In genomic region chr7:81638216-81638615, GRCh38 we compare ENCODE assay signal across 14 cellular contexts.
DNase-seq lines count a peak whose midpoint lies in the region; ATAC-seq, FAIRE-seq and TF ChIP-seq lines count a peak whose summit lies in the region.
"Had no signal": no experiment of that assay in that cellular context is flagged by ENCODE, and none has a peak within 500 bp of the region (broad histone marks: within the 10 kb centered on the region; RNA-seq: fewer than 3 reads in every experiment).

No MANE protein-coding gene starts in this region.

- H3K4me2 ChIP-seq in endothelial cell of umbilical vein (ENCODE audit: insufficient read depth, low read length), result no peak overlapping the region

- POLR2A ChIA-PET in endothelial cell of umbilical vein (lab: Charles Lee), result no interaction called here

- H3K36me3 ChIP-seq in endothelial cell of umbilical vein (ENCODE audit: control insufficient read depth in 2 of 2, extremely low read depth in 1 of 2, insufficient read depth in 2 of 2, low read length in 2 of 2), result no peaks in the 10 kb centered on the region
- H3K36me3 ChIP-seq: suprapubic skin had no signal

- intact Hi-C loops in endothelial cell of umbilical vein (cut with micrococcal nuclease), result no loop called here

- CTCF ChIA-PET in endothelial cell of umbilical vein (lab: Charles Lee), result no interaction called here

- H3K9me3 ChIP-seq in endothelial cell of umbilical vein (replicated peaks; ENCODE audit: control insufficient read depth, insufficient read depth, low read length), result no peaks in the 10 kb centered on the region
- H3K9me3 ChIP-seq: suprapubic skin had no signal

- no peak for TF ChIP-seq CTCF in endothelial cell of umbilical vein (IDR thresholded peaks at IDR 0.05; ENCODE audit: extremely low read depth in 1 of 2, insufficient read depth in 1 of 2, low read depth in 1 of 2, low read length in 2 of 2)

- no peaks in the 10 kb centered on the region for H3K9me1 ChIP-seq in endothelial cell of umbilical vein (replicated peaks; ENCODE audit: control insufficient read depth, extremely low read depth, insufficient read depth, low read length)

- FAIRE-seq in endothelial cell of umbilical vein (lab: Jason Lieb, UNC), result no peak
- FAIRE-seq: K562 had no signal

- H3K27me3 ChIP-seq in endothelial cell of umbilical vein (ENCODE audit: control insufficient read depth in 2 of 2, insufficient read depth in 2 of 2, low read length in 2 of 2), result no peaks in the 10 kb centered on the region
- H3K27me3 ChIP-seq: suprapubic skin had no signal

- H3K9ac ChIP-seq in endothelial cell of umbilical vein (replicated peaks; ENCODE audit: extremely low read depth, insufficient read depth, low read length), result no peak overlapping the region

- BruUV-seq in endothelial cell of umbilical vein (replicated peaks; lab: Mats Ljungman, UMichigan), result no TSS peak

- no peaks in the 10 kb centered on the region for H3K4me1 ChIP-seq in endothelial cell of umbilical vein (ENCODE audit: control insufficient read depth, extremely low read depth, insufficient read depth, low read length)
- H3K4me1 ChIP-seq: suprapubic skin had no signal

- no peak for TF ChIP-seq POLR2A in endothelial cell of umbilical vein (IDR thresholded peaks at IDR 0.05; ENCODE audit: low read depth, low read length)

- dilution Hi-C loops in endothelial cell of umbilical vein (cut with MboI; ENCODE audit: extremely low pct_ligation_motif_present, low sequenced_read_pairs), result no loop called here

- no peak overlapping the region for H2AFZ ChIP-seq in endothelial cell of umbilical vein (ENCODE audit: low read depth, low read length)

- H3K79me2 ChIP-seq in endothelial cell of umbilical vein (ENCODE audit: control insufficient read depth, insufficient read depth, low read length), result no peaks in the 10 kb centered on the region

- DNase-seq in NCI-H2171 treated with DMSO at 0.1 percent for 48 hours (lab: John Stamatoyannopoulos, UW) (peak; percentile 24), NCI-H2171 (lab: John Stamatoyannopoulos, UW) (no peak), endothelial cell of umbilical vein (ENCODE audit: low read depth, low spot score) (peak; percentile 24), smooth muscle cell of the brain vasculature (ENCODE audit: low read depth, low spot score) (peak; percentile 76)
- no peak for DNase-seq in activated CD4-positive, alpha-beta T cell treated with anti-CD3 and anti-CD28 coated beads, Interleukin-2, amount 50 U/mL, for 4 hours
- DNase-seq: activated CD8-positive, alpha-beta T cell treated with anti-CD3 and anti-CD28 coated beads, Interleukin-2, amount 10 ng/mL, durations not matched to agents 7 days and 5 days; effector CD4-positive, alpha-beta T cell; mesendoderm; NCI-H524 had no signal

- no peak overlapping the region for H3K27ac ChIP-seq in endothelial cell of umbilical vein (ENCODE audit: insufficient read depth, low read depth, low read length)
- H3K27ac ChIP-seq: suprapubic skin had no signal

- H3K4me3 ChIP-seq in endothelial cell of umbilical vein (replicated peaks in 1 of 3; ENCODE audit: insufficient read depth in 1 of 3, low read depth in 1 of 3, low read length in 3 of 3), result no peak overlapping the region
- H3K4me3 ChIP-seq: K562, suprapubic skin had no signal

- H4K20me1 ChIP-seq in endothelial cell of umbilical vein (replicated peaks; ENCODE audit: control insufficient read depth, extremely low read depth, insufficient read depth, low read length), result no peaks in the 10 kb centered on the region

- no peak for ATAC-seq in GM18502 (IDR thresholded peaks at IDR 0.05; ENCODE audit: poor library complexity, unreplicated experiment)
- ATAC-seq in GM19023 (IDR thresholded peaks at IDR 0.05; ENCODE audit: unreplicated experiment), result no peak
- ATAC-seq: activated CD8-positive, alpha-beta T cell treated with anti-CD3 and anti-CD28 coated beads, Interleukin-2, amount 10 ng/mL, durations not matched to agents 7 days and 5 days; K562 had no signal

TF ChIP-seq in PFSK-1, 5 proteins besides CTCF, POLR2A, EP300 and RAD21:
- TF ChIP-seq REST (IDR thresholded peaks at IDR 0.05; ENCODE audit: insufficient read depth in 1 of 2, low read depth in 2 of 2, low read length in 2 of 2), result peak in 1 of 2 experiments; percentile 59; a peak in 1 of 4 replicates
- TF ChIP-seq FOXP2 (optimal IDR thresholded peaks at IDR 0.05; ENCODE audit: borderline replicate concordance, extremely low read depth, extremely low read length, insufficient read depth), result peak; percentile 34
- TF ChIP-seq TAF1 (IDR thresholded peaks at IDR 0.05; ENCODE audit: borderline replicate concordance, insufficient read depth, low read length), result peak; percentile 62; the same call in 1 of the 2 replicates
- peak; percentile 39; the same call in 1 of the 2 replicates for TF ChIP-seq POLR2AphosphoS5 (IDR thresholded peaks at IDR 0.05; ENCODE audit: low read depth, low read length)
- TF ChIP-seq SIN3A (IDR thresholded peaks at IDR 0.05; ENCODE audit: borderline replicate concordance, insufficient read depth, low read length), result peak; percentile 53; the same call in 1 of the 2 replicates

TF ChIP-seq in endothelial cell of umbilical vein, 7 proteins besides CTCF, POLR2A, EP300 and RAD21:
- TF ChIP-seq MYC (IDR thresholded peaks at IDR 0.05; ENCODE audit: low read depth, low read length), result no peak
- no peak for TF ChIP-seq GATA2 (IDR thresholded peaks at IDR 0.05; ENCODE audit: insufficient read depth, insufficient read length, low read depth, low read length)
- TF ChIP-seq FOS (IDR thresholded peaks at IDR 0.05; ENCODE audit: borderline replicate concordance, insufficient read depth, low read length), result no peak
- TF ChIP-seq, protein P1, sequence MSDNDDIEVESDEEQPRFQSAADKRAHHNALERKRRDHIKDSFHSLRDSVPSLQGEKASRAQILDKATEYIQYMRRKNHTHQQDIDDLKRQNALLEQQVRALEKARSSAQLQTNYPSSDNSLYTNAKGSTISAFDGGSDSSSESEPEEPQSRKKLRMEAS (IDR thresholded peaks at IDR 0.05; ENCODE audit: insufficient read depth, insufficient read length), result no peak
- no peak for TF ChIP-seq EZH2 (IDR thresholded peaks at IDR 0.05; ENCODE audit: borderline replicate concordance, low read depth, low read length, severe bottlenecking)
- TF ChIP-seq JUN (IDR thresholded peaks at IDR 0.05; ENCODE audit: borderline replicate concordance, insufficient read depth, insufficient read length, low read depth), result no peak
- TF ChIP-seq POLR2AphosphoS5 (IDR thresholded peaks at IDR 0.05; ENCODE audit: insufficient read depth, low read depth, low read length), result no peak
TF ChIP-seq in endothelial cell of umbilical vein: peak in this region for 0.

Comparison
In these comparisons a context has a peak if more than half of its experiments do, and no peak if none do; other contexts are left out.
1. DNase-seq: peak in NCI-H2171 treated with DMSO at 0.1 percent for 48 hours (single experiment), endothelial cell of umbilical vein (single experiment) and smooth muscle cell of the brain vasculature (single experiment); none in NCI-H2171 (single experiment) and activated CD4-positive, alpha-beta T cell treated with anti-CD3 and anti-CD28 coated beads, Interleukin-2, amount 50 U/mL, for 4 hours (0 of 2).